Comparison of ENCODE assay signal across 8 cellular contexts in genomic region chr15:90031231-90031791, GRCh38. TPM values are rescaled to one million over a fixed set of nuclear protein-coding genes. Genes with fewer than 3 reads are reported as not detected.
A peak's percentile ranks its signal among the peaks of the same experiment; 100 is the strongest.
DNase-seq lines count a peak whose midpoint lies in the region; ATAC-seq and TF ChIP-seq lines count a peak whose summit lies in the region.

No MANE protein-coding gene starts in this region.

- no peak overlapping the region for H3K4me3 ChIP-seq in esophagus muscularis mucosa

- H3K27me3 ChIP-seq in esophagus muscularis mucosa: no peaks in the 10 kb centered on the region

- ATAC-seq in GM19452 (IDR thresholded peaks at IDR 0.05; ENCODE audit: unreplicated experiment): peak; percentile 90
- peak; percentile 88 for ATAC-seq in HG03442 (IDR thresholded peaks at IDR 0.05; ENCODE audit: unreplicated experiment)
- peak; percentile 82 for ATAC-seq in memory B cell (ENCODE audit: low read depth)

- TF ChIP-seq EP300 in esophagus muscularis mucosa (IDR thresholded peaks at IDR 0.05): no peak

- peak overlapping the region in 1 of 4 donors; percentile 17 for H3K27ac ChIP-seq in esophagus muscularis mucosa (replicated peaks in 1 of 4)

- no peaks in the 10 kb centered on the region for H3K27me3 Mint-ChIP-seq in activated CD4-positive, alpha-beta memory T cell treated with anti-CD3 and anti-CD28 coated beads, Interleukin-2, amount 10 ng/mL, durations not matched to agents 7 days and 5 days
- H3K27me3 Mint-ChIP-seq in memory B cell: no peaks in the 10 kb centered on the region

- no peak for TF ChIP-seq POLR2A in esophagus muscularis mucosa (IDR thresholded peaks at IDR 0.05; ENCODE audit: low read depth)

- no peaks in the 10 kb centered on the region for H3K36me3 ChIP-seq in esophagus muscularis mucosa

- intact Hi-C loops in esophagus muscularis mucosa (cut with DNase I): no loop called here

- H3K36me3 Mint-ChIP-seq in activated CD4-positive, alpha-beta memory T cell treated with anti-CD3 and anti-CD28 coated beads, Interleukin-2, amount 10 ng/mL, durations not matched to agents 7 days and 5 days (ENCODE audit: low read depth): peaks cover 9% of the 10 kb centered on the region
- H3K36me3 Mint-ChIP-seq in memory B cell: peaks cover 9% of the 10 kb centered on the region

- DNase-seq in GM04503 (ENCODE audit: low read depth) (peak; percentile 78), memory B cell (ENCODE audit: low spot score in 2 of 2) (no peak), NCI-H146 treated with DMSO at 0.1 percent for 48 hours (lab: John Stamatoyannopoulos, UW; ENCODE audit: unreplicated experiment) (no peak), esophagus muscularis mucosa (ENCODE audit: extremely low spot score) (no peak)
- DNase-seq in activated CD4-positive, alpha-beta memory T cell treated with anti-CD3 and anti-CD28 coated beads, Interleukin-2, amount 10 ng/mL, durations not matched to agents 7 days and 5 days: peak; percentile 31
- no peak for DNase-seq in effector CD4-positive, alpha-beta T cell

- H3K4me3 Mint-ChIP-seq in activated CD4-positive, alpha-beta memory T cell treated with anti-CD3 and anti-CD28 coated beads, Interleukin-2, amount 10 ng/mL, durations not matched to agents 7 days and 5 days: no peak overlapping the region
- H3K4me3 Mint-ChIP-seq in memory B cell: peak overlapping the region; percentile 74

- CTCF ChIA-PET in activated CD4-positive, alpha-beta memory T cell treated with anti-CD3 and anti-CD28 coated beads, Interleukin-2, amount 10 ng/mL, durations not matched to agents 7 days and 5 days (lab: Charles Lee): interaction anchor here (0.6 to 1.0 kb wide), 3 partner anchors 12 to 40 kb away, joined by 3 to 4 read pairs (median 4); no protein-coding TSS in a partner anchor

- no peak for TF ChIP-seq CTCF in esophagus muscularis mucosa (IDR thresholded peaks at IDR 0.05)

- H3K9me3 Mint-ChIP-seq in activated CD4-positive, alpha-beta memory T cell treated with anti-CD3 and anti-CD28 coated beads, Interleukin-2, amount 10 ng/mL, durations not matched to agents 7 days and 5 days: no peaks in the 10 kb centered on the region
- H3K9me3 Mint-ChIP-seq in memory B cell: peaks cover 2% of the 10 kb centered on the region

- no peaks in the 10 kb centered on the region for H3K9me3 ChIP-seq in esophagus muscularis mucosa

- peaks cover 63% of the 10 kb centered on the region for H3K4me1 Mint-ChIP-seq in activated CD4-positive, alpha-beta memory T cell treated with anti-CD3 and anti-CD28 coated beads, Interleukin-2, amount 10 ng/mL, durations not matched to agents 7 days and 5 days
- H3K4me1 Mint-ChIP-seq in memory B cell: peaks cover 33% of the 10 kb centered on the region

- 77% methylated on average over 8 of the region's 8 CpGs for WGBS in esophagus muscularis mucosa

- peaks cover 26 to 49% (median 46%) of the 10 kb centered on the region in 4 donors for H3K4me1 ChIP-seq in esophagus muscularis mucosa

- peak overlapping the region; percentile 80 for H3K27ac Mint-ChIP-seq in activated CD4-positive, alpha-beta memory T cell treated with anti-CD3 and anti-CD28 coated beads, Interleukin-2, amount 10 ng/mL, durations not matched to agents 7 days and 5 days
- no peak overlapping the region for H3K27ac Mint-ChIP-seq in memory B cell

- POLR2A ChIA-PET in activated CD4-positive, alpha-beta memory T cell treated with anti-CD3 and anti-CD28 coated beads, Interleukin-2, amount 10 ng/mL, durations not matched to agents 7 days and 5 days (lab: Charles Lee): interaction anchor here (1.5 to 7.0 kb wide), 4 partner anchors 15 to 138 kb away, joined by 7 to 46 read pairs (median 8); partner anchors contain the start of gene AP3S2

RNA-seq across cellular contexts. Expression of gene ZNF710, which starts 30.2 kb away (rescaled TPM):
- 10 to 100 TPM; 19.4 to 20.7 TPM for total RNA-seq in activated CD4-positive, alpha-beta memory T cell treated with anti-CD3 and anti-CD28 coated beads, Interleukin-2, amount 10 ng/mL, durations not matched to agents 7 days and 5 days
- total RNA-seq in esophagus muscularis mucosa: 10 to 100 TPM in 2 of 4 donors, 1 to 10 TPM in 2; 6.6 to 13.8 (median 10.1) TPM

Comparison
In these comparisons a context has a peak if more than half of its experiments do, and no peak if none do; other contexts are left out.
1. DNase-seq: peak in GM04503 (single experiment) and activated CD4-positive, alpha-beta memory T cell treated with anti-CD3 and anti-CD28 coated beads, Interleukin-2, amount 10 ng/mL, durations not matched to agents 7 days and 5 days (single experiment); none in memory B cell (0 of 2), effector CD4-positive, alpha-beta T cell (single experiment), NCI-H146 treated with DMSO at 0.1 percent for 48 hours (single experiment) and esophagus muscularis mucosa (single experiment).
2. Peak in every context shown above with its lines, with median percentiles within 50 percentile points of each other: ATAC-seq.